In genomic region chr10:9175200-9175599, GRCh38 we compare ENCODE assay signal across 26 cellular contexts.
DNase-seq lines count a peak whose midpoint lies in the region; ATAC-seq and TF ChIP-seq lines count a peak whose summit lies in the region.
"Had no signal": no experiment of that assay in that cellular context is flagged by ENCODE, and none has a peak within 500 bp of the region (broad histone marks: within the 10 kb centered on the region; RNA-seq: fewer than 3 reads in every experiment).

No MANE protein-coding gene starts in this region.

- DNase-seq in Jurkat, Clone E6-1 (ENCODE audit: low read depth, low spot score): peak; percentile 26
- DNase-seq in activated naive CD8-positive, alpha-beta T cell treated with anti-CD3 and anti-CD28 coated beads, Interleukin-2, amount 10 ng/mL, durations not matched to agents 7 days and 5 days: no peak
- DNase-seq in DMS53 treated with DMSO at 0.1 percent for 48 hours (lab: John Stamatoyannopoulos, UW; ENCODE audit: unreplicated experiment) (no peak), GM13976 (ENCODE audit: low spot score) (no peak), stomach (no peak)
- DNase-seq: activated CD4-positive, alpha-beta T cell treated with anti-CD3 and anti-CD28 coated beads, Interleukin-2, amount 50 U/mL, for 48 hours; amniotic stem cell; CD8-positive, alpha-beta T cell; DMS53; heart right ventricle; immature natural killer cell; IMR-90; NCI-H146; NCI-H82; PC-3; SIG-M5; stimulated activated CD4-positive, alpha-beta T cell treated with anti-CD3 and anti-CD28 coated beads, Interleukin-1b, Interleukin-23, amount 100 ng/mL, for 48 hours; stimulated activated naive CD4-positive, alpha-beta T cell treated with Interleukin-2 at 50 U/mL for 16 hours; trophoblast cell had no signal

- H3K36me3 Mint-ChIP-seq in activated naive CD8-positive, alpha-beta T cell treated with anti-CD3 and anti-CD28 coated beads, Interleukin-2, amount 10 ng/mL, durations not matched to agents 7 days and 5 days: peaks cover 5% of the 10 kb centered on the region
- H3K36me3 Mint-ChIP-seq: CD8-positive, alpha-beta T cell; immature natural killer cell had no signal

- H3K27ac ChIP-seq in ACC112 (ENCODE audit: low read depth, low read length) (no peak overlapping the region), stomach (no peak overlapping the region)
- H3K27ac ChIP-seq: heart right ventricle had no signal

- H3K27ac Mint-ChIP-seq in activated naive CD8-positive, alpha-beta T cell treated with anti-CD3 and anti-CD28 coated beads, Interleukin-2, amount 10 ng/mL, durations not matched to agents 7 days and 5 days: peak overlapping the region; percentile 75
- H3K27ac Mint-ChIP-seq: CD8-positive, alpha-beta T cell; dendritic cell treated with granulocyte-macrophage colony-stimulating factor and Interleukin-4, amounts not matched to agents 40 ng/mL and 50 ng/mL, for 4 days; immature natural killer cell; progenitor cell of endocrine pancreas had no signal

- in situ Hi-C loops in GM13976 (cut with MboI; ENCODE audit: low sequenced_read_pairs, unreplicated experiment): no loop called here

- H3K36me3 ChIP-seq in ACC112 (ENCODE audit: insufficient read depth, low read length) (no peaks in the 10 kb centered on the region), stomach (no peaks in the 10 kb centered on the region)
- H3K36me3 ChIP-seq: heart right ventricle had no signal

- H3K79me2 ChIP-seq in ACC112 (ENCODE audit: control insufficient read depth, insufficient read depth, low read length, unreplicated experiment): no peaks in the 10 kb centered on the region

- H3K27me3 ChIP-seq in ACC112 (ENCODE audit: insufficient read depth, low read length) (peaks cover 5% of the 10 kb centered on the region; the same call in 1 of the 2 replicates), stomach (no peaks in the 10 kb centered on the region)

- peaks cover 10% of the 10 kb centered on the region for H3K4me1 Mint-ChIP-seq in activated naive CD8-positive, alpha-beta T cell treated with anti-CD3 and anti-CD28 coated beads, Interleukin-2, amount 10 ng/mL, durations not matched to agents 7 days and 5 days
- H3K4me1 Mint-ChIP-seq: immature natural killer cell had no signal

- peaks cover 6% of the 10 kb centered on the region for H3K27me3 Mint-ChIP-seq in activated naive CD8-positive, alpha-beta T cell treated with anti-CD3 and anti-CD28 coated beads, Interleukin-2, amount 10 ng/mL, durations not matched to agents 7 days and 5 days
- H3K27me3 Mint-ChIP-seq: dendritic cell treated with granulocyte-macrophage colony-stimulating factor and Interleukin-4, amounts not matched to agents 40 ng/mL and 50 ng/mL, for 4 days had no signal

- no peak for TF ChIP-seq EP300 in stomach (IDR thresholded peaks at IDR 0.05)

- H2AFZ ChIP-seq in ACC112 (ENCODE audit: low read length, unreplicated experiment): peak overlapping the region; percentile 51

- intact Hi-C loops in stomach (cut with DNase I; ENCODE audit: low total_unique reads): no loop called here

- H3K9me3 Mint-ChIP-seq in activated naive CD8-positive, alpha-beta T cell treated with anti-CD3 and anti-CD28 coated beads, Interleukin-2, amount 10 ng/mL, durations not matched to agents 7 days and 5 days: peaks cover 5% of the 10 kb centered on the region
- H3K9me3 Mint-ChIP-seq: dendritic cell treated with granulocyte-macrophage colony-stimulating factor and Interleukin-4, amounts not matched to agents 40 ng/mL and 50 ng/mL, for 4 days had no signal

- no peaks in the 10 kb centered on the region for H3K4me1 ChIP-seq in ACC112 (ENCODE audit: control insufficient read depth, insufficient read depth, low read length, unreplicated experiment)
- H3K4me1 ChIP-seq in stomach: no peaks in the 10 kb centered on the region
- H3K4me1 ChIP-seq: heart right ventricle had no signal

- TF ChIP-seq CTCF in GM13976 (IDR thresholded peaks at IDR 0.05; ENCODE audit: borderline replicate concordance, control extremely low read depth, extremely low read depth, insufficient read depth, missing control alignments): no peak
- no peak for TF ChIP-seq CTCF in stomach (IDR thresholded peaks at IDR 0.05)

- TF ChIP-seq POLR2A in stomach (IDR thresholded peaks at IDR 0.05): no peak

- H3K4me3 Mint-ChIP-seq in activated naive CD8-positive, alpha-beta T cell treated with anti-CD3 and anti-CD28 coated beads, Interleukin-2, amount 10 ng/mL, durations not matched to agents 7 days and 5 days: peak overlapping the region; percentile 48
- H3K4me3 Mint-ChIP-seq: CD8-positive, alpha-beta T cell; dendritic cell treated with granulocyte-macrophage colony-stimulating factor and Interleukin-4, amounts not matched to agents 40 ng/mL and 50 ng/mL, for 4 days; immature natural killer cell had no signal

- ATAC-seq in GM18517 (IDR thresholded peaks at IDR 0.05; ENCODE audit: unreplicated experiment) (peak; percentile 60), GM21825 (IDR thresholded peaks at IDR 0.05; ENCODE audit: unreplicated experiment) (no peak)
- peak; percentile 99 for ATAC-seq in activated naive CD8-positive, alpha-beta T cell treated with anti-CD3 and anti-CD28 coated beads, Interleukin-2, amount 10 ng/mL, durations not matched to agents 7 days and 5 days (ENCODE audit: low read depth)
- ATAC-seq: CD8-positive, alpha-beta T cell; GM12878; HCT116; heart right ventricle; PC-3 had no signal

- H3K4me3 ChIP-seq in ACC112 (ENCODE audit: low read depth, low read length): peak overlapping the region; percentile 12; the same call in 1 of the 2 replicates
- no peak overlapping the region for H3K4me3 ChIP-seq in Jurkat, Clone E6-1 (ENCODE audit: low read length)
- no peak overlapping the region for H3K4me3 ChIP-seq in stomach
- H3K4me3 ChIP-seq: GM12878, heart right ventricle had no signal

- POLR2A ChIA-PET in activated naive CD8-positive, alpha-beta T cell treated with anti-CD3 and anti-CD28 coated beads, Interleukin-2, amount 10 ng/mL, durations not matched to agents 7 days and 5 days (lab: Charles Lee): no interaction called here

- H3K9me3 ChIP-seq in stomach: no peaks in the 10 kb centered on the region
